1 cellular context compared by ENCODE assay signal in the genomic region with DNA sequence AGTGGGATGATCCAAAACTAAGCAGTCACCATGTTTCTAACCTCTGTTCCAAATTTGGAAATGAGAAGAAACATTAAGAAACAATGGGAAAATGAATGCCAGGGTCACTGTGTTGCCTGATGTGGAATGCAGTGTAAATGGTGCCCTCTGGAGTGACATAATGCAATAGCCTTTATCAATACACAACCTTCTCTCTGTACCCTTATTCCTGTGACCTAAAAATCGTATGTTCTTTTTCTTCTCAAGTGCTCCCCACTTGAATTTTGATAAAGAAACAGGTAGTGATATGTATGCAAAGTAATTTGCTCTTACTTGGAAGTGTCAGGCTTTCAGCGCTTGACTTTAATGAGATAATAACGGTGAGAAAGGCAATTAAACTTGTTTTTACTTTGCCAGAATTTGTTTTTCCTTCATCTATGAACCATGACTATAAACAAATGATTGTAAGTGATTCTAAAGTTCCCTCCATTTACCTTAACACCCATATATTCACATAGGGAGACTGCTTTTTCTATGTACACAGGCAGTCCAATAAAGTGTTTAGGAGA.
TF ChIP-seq lines count a peak whose summit lies in the region.

No MANE protein-coding gene starts in this region.

TF ChIP-seq in WTC11, 78 proteins besides CTCF, POLR2A, EP300 and RAD21 (continued from another document):
- TF ChIP-seq, protein P1, sequence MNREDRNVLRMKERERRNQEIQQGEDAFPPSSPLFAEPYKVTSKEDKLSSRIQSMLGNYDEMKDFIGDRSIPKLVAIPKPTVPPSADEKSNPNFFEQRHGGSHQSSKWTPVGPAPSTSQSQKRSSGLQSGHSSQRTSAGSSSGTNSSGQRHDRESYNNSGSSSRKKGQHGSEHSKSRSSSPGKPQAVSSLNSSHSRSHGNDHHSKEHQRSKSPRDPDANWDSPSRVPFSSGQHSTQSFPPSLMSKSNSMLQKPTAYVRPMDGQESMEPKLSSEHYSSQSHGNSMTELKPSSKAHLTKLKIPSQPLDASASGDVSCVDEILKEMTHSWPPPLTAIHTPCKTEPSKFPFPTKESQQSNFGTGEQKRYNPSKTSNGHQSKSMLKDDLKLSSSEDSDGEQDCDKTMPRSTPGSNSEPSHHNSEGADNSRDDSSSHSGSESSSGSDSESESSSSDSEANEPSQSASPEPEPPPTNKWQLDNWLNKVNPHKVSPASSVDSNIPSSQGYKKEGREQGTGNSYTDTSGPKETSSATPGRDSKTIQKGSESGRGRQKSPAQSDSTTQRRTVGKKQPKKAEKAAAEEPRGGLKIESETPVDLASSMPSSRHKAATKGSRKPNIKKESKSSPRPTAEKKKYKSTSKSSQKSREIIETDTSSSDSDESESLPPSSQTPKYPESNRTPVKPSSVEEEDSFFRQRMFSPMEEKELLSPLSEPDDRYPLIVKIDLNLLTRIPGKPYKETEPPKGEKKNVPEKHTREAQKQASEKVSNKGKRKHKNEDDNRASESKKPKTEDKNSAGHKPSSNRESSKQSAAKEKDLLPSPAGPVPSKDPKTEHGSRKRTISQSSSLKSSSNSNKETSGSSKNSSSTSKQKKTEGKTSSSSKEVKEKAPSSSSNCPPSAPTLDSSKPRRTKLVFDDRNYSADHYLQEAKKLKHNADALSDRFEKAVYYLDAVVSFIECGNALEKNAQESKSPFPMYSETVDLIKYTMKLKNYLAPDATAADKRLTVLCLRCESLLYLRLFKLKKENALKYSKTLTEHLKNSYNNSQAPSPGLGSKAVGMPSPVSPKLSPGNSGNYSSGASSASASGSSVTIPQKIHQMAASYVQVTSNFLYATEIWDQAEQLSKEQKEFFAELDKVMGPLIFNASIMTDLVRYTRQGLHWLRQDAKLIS (CRISPR knock-in tag; IDR thresholded peaks at IDR 0.05; ENCODE audit: borderline replicate concordance): no peak
- TF ChIP-seq, protein P2, sequence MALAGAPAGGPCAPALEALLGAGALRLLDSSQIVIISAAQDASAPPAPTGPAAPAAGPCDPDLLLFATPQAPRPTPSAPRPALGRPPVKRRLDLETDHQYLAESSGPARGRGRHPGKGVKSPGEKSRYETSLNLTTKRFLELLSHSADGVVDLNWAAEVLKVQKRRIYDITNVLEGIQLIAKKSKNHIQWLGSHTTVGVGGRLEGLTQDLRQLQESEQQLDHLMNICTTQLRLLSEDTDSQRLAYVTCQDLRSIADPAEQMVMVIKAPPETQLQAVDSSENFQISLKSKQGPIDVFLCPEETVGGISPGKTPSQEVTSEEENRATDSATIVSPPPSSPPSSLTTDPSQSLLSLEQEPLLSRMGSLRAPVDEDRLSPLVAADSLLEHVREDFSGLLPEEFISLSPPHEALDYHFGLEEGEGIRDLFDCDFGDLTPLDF (CRISPR knock-in tag; IDR thresholded peaks at IDR 0.05): no peak
- TF ChIP-seq HMGXB4 (CRISPR knock-in tag; IDR thresholded peaks at IDR 0.05) (no peak), RORB (CRISPR knock-in tag; IDR thresholded peaks at IDR 0.05) (no peak), PRDM15 (CRISPR knock-in tag; IDR thresholded peaks at IDR 0.05) (no peak), FOXJ3 (CRISPR knock-in tag; IDR thresholded peaks at IDR 0.05; ENCODE audit: borderline replicate concordance) (no peak)
- TF ChIP-seq, protein P3, sequence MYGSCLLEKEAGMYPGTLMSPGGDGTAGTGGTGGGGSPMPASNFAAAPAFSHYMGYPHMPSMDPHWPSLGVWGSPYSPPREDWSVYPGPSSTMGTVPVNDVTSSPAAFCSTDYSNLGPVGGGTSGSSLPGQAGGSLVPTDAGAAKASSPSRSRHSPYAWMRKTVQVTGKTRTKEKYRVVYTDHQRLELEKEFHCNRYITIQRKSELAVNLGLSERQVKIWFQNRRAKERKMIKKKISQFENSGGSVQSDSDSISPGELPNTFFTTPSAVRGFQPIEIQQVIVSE (CRISPR knock-in tag; IDR thresholded peaks at IDR 0.05; ENCODE audit: borderline replicate concordance): no peak
